ENCODE assay signal across 1 cellular context in genomic region chr6:37499433-37500293, GRCh38.
TF ChIP-seq lines count a peak whose summit lies in the region.

Gene CCDC167, minus strand, starts transcription at chr6:37499893. Its CDS starts 30 bp downstream, at chr6:37499863.

TF ChIP-seq in HepG2, 621 proteins besides CTCF, POLR2A, EP300 and RAD21 (continued from another document and continues in another):
- 0 out of 2 replicates have a peak, but pooled peaks have one; percentile 65 for TF ChIP-seq MYPOP (CRISPR knock-in tag; IDR thresholded peaks at IDR 0.05)
- TF ChIP-seq IRF2 (CRISPR knock-in tag; IDR thresholded peaks at IDR 0.05): peak; percentile 30; the same call in 1 of the 2 replicates
- TF ChIP-seq ZNF710 (CRISPR knock-in tag; IDR thresholded peaks at IDR 0.05; ENCODE audit: borderline replicate concordance): no peak; the same call in 1 of the 2 replicates
- TF ChIP-seq ZFP1 (CRISPR knock-in tag; IDR thresholded peaks at IDR 0.05): no peak; the same call in 1 of the 2 replicates
- no peak; the same call in 1 of the 2 replicates for TF ChIP-seq SAFB2 (CRISPR knock-in tag; IDR thresholded peaks at IDR 0.05; ENCODE audit: borderline replicate concordance, low read depth)
- TF ChIP-seq ONECUT2 (CRISPR knock-in tag; IDR thresholded peaks at IDR 0.05): no peak
- peak; percentile 59; the same call in 1 of the 2 replicates for TF ChIP-seq THAP9 (CRISPR knock-in tag; IDR thresholded peaks at IDR 0.05; ENCODE audit: borderline replicate concordance)
- TF ChIP-seq JUND (CRISPR knock-in tag; IDR thresholded peaks at IDR 0.05): no peak
- no peak for TF ChIP-seq DBP (CRISPR knock-in tag; IDR thresholded peaks at IDR 0.05; ENCODE audit: not compliant biosample characterization)
- TF ChIP-seq NFAT5 (CRISPR knock-in tag; IDR thresholded peaks at IDR 0.05): no peak
- no peak for TF ChIP-seq SP140L (CRISPR knock-in tag; IDR thresholded peaks at IDR 0.05; ENCODE audit: borderline replicate concordance)
- TF ChIP-seq ZNF558 (CRISPR knock-in tag; IDR thresholded peaks at IDR 0.05; ENCODE audit: borderline replicate concordance): no peak
- no peak for TF ChIP-seq FOXM1 (CRISPR knock-in tag; IDR thresholded peaks at IDR 0.05)
- no peak for TF ChIP-seq HOXA5 (CRISPR knock-in tag; IDR thresholded peaks at IDR 0.05)
- no peak for TF ChIP-seq ZNF260 (CRISPR knock-in tag; IDR thresholded peaks at IDR 0.05; ENCODE audit: borderline replicate concordance, low read depth)
- TF ChIP-seq MZF1 (CRISPR knock-in tag; IDR thresholded peaks at IDR 0.05; ENCODE audit: borderline replicate concordance): no peak
- no peak for TF ChIP-seq RFXANK (CRISPR knock-in tag; IDR thresholded peaks at IDR 0.05)
- no peak for TF ChIP-seq GPN1 (CRISPR knock-in tag; IDR thresholded peaks at IDR 0.05; ENCODE audit: borderline replicate concordance)
- no peak for TF ChIP-seq ATF3 (CRISPR knock-in tag; IDR thresholded peaks at IDR 0.05)
- no peak for TF ChIP-seq ZBED4 (CRISPR knock-in tag; IDR thresholded peaks at IDR 0.05; ENCODE audit: borderline replicate concordance)
- TF ChIP-seq ZBTB34 (CRISPR knock-in tag; IDR thresholded peaks at IDR 0.05): no peak
- no peak for TF ChIP-seq ZSCAN5A (CRISPR knock-in tag; IDR thresholded peaks at IDR 0.05; ENCODE audit: borderline replicate concordance)
- no peak for TF ChIP-seq NFE2 (CRISPR knock-in tag; IDR thresholded peaks at IDR 0.05)
- peak; percentile 92 for TF ChIP-seq E2F1 (CRISPR knock-in tag; IDR thresholded peaks at IDR 0.05)
- no peak for TF ChIP-seq ZNF740 (CRISPR knock-in tag; IDR thresholded peaks at IDR 0.05)
- TF ChIP-seq TFE3 (CRISPR knock-in tag; IDR thresholded peaks at IDR 0.05): no peak
- peak; percentile 91 for TF ChIP-seq BORCS8-MEF2B (CRISPR knock-in tag; IDR thresholded peaks at IDR 0.05)
- no peak for TF ChIP-seq SNRNP70 (IDR thresholded peaks at IDR 0.05; ENCODE audit: low read depth, low read length)
